Comparison of ENCODE assay signal across 8 cellular contexts in the genomic region with DNA sequence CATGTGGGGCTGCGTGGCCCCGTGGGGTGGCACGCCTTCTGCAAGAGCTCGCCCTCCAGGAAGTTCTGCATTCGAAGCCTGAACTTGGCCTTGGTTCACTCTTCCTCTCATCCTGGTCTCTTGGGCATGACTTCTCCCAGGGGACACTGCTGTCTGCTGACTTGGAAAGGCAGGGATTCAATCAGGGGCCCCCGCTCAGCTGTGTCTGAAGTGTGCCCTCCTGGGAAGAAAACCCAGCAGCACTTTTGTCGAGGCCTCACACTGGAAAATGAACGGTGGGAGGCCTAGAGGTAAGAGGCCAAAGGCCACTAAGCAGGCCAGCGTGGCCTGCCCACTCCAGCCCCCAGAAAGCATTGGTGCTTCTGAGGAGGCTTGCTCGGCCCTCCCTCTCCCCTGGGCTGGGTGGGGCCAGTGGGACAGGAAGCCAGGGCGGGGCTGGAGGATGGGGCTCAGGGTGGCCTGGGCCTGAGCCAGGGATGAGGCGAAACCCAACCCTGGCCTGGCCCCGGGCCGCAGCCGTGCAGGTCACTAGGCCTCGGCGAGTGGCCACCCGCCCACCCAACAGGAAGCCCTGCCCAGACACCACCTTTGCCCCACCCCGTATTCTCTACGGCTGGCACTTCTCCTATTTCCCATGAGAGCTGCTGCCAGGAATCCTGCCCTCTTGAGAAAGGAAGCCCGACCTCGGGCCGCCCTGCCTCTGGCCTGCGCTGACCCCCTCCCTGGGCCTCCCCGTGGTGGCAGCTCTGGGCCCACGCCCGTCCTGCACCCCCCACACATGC.
DNase-seq lines count a peak whose midpoint lies in the region; ATAC-seq and TF ChIP-seq lines count a peak whose summit lies in the region.

No MANE protein-coding gene starts in this region.

- no peak for TF ChIP-seq CTCF in GM12865 (IDR thresholded peaks at IDR 0.05; ENCODE audit: insufficient read depth, low read depth, low read length, missing control alignments)

- no peak overlapping the region for H3K4me3 ChIP-seq in GM12865 (ENCODE audit: low read depth, low read length)
- no peak overlapping the region for H3K4me3 ChIP-seq in skeletal muscle satellite cell (ENCODE audit: low read length)

- H3K9me3 ChIP-seq in skeletal muscle satellite cell (replicated peaks; ENCODE audit: low read length) = no peaks in the 10 kb centered on the region

- H3K27ac Mint-ChIP-seq in activated naive CD4-positive, alpha-beta T cell treated with anti-CD3 and anti-CD28 coated beads, Interleukin-2, amount 50 U/mL, for 24 hours = peak overlapping the region; percentile 82

- H3K4me3 Mint-ChIP-seq in activated naive CD4-positive, alpha-beta T cell treated with anti-CD3 and anti-CD28 coated beads, Interleukin-2, amount 50 U/mL, for 24 hours = peak overlapping the region; percentile 33

- H3K9ac ChIP-seq in skeletal muscle satellite cell (ENCODE audit: low read depth, low read length) = peak overlapping the region; percentile 81

- DNase-seq in GM12865 (ENCODE audit: low read depth) = peak; percentile 54
- DNase-seq in NOMO-1 treated with dmso at 0.1 percent for 144 hours (lab: John Stamatoyannopoulos, UW; ENCODE audit: unreplicated experiment) = peak; percentile 28
- DNase-seq in left ventricle myocardium superior = peak; percentile 93
- no peak for DNase-seq in C1 segment of cervical spinal cord (lab: John Stamatoyannopoulos, UW)
- DNase-seq in DMS53 (lab: John Stamatoyannopoulos, UW) = no peak

- no peaks in the 10 kb centered on the region for H3K9me3 Mint-ChIP-seq in activated naive CD4-positive, alpha-beta T cell treated with anti-CD3 and anti-CD28 coated beads, Interleukin-2, amount 50 U/mL, for 24 hours

- H3K27me3 ChIP-seq in skeletal muscle satellite cell (ENCODE audit: control insufficient read depth, insufficient read depth, low read length) = no peaks in the 10 kb centered on the region

- ATAC-seq in HG02623 (IDR thresholded peaks at IDR 0.05; ENCODE audit: unreplicated experiment) (peak; percentile 69), left ventricle myocardium superior (peak; percentile 58)

- H3K36me3 ChIP-seq in skeletal muscle satellite cell (ENCODE audit: insufficient read depth, low read length) = peaks cover 23% of the 10 kb centered on the region

- intact Hi-C loops in left ventricle myocardium superior (cut with micrococcal nuclease) = loop anchor here (10.0 kb wide), 1 partner anchor 75 kb away; no protein-coding TSS in a partner anchor

- H3K36me3 Mint-ChIP-seq in activated naive CD4-positive, alpha-beta T cell treated with anti-CD3 and anti-CD28 coated beads, Interleukin-2, amount 50 U/mL, for 24 hours = no peaks in the 10 kb centered on the region

- H3K27me3 Mint-ChIP-seq in activated naive CD4-positive, alpha-beta T cell treated with anti-CD3 and anti-CD28 coated beads, Interleukin-2, amount 50 U/mL, for 24 hours = no peaks in the 10 kb centered on the region

- peaks cover 97% of the 10 kb centered on the region for H3K4me1 ChIP-seq in skeletal muscle satellite cell (ENCODE audit: control insufficient read depth, insufficient read depth, low read length)

- H3K4me2 ChIP-seq in skeletal muscle satellite cell (ENCODE audit: low read length) = peak overlapping the region; percentile 23

- peaks cover 58% of the 10 kb centered on the region for H3K4me1 Mint-ChIP-seq in activated naive CD4-positive, alpha-beta T cell treated with anti-CD3 and anti-CD28 coated beads, Interleukin-2, amount 50 U/mL, for 24 hours

Comparison
In these comparisons a context has a peak if more than half of its experiments do, and no peak if none do; other contexts are left out.
1. DNase-seq: peak in GM12865 (single experiment), NOMO-1 treated with dmso at 0.1 percent for 144 hours (single experiment) and left ventricle myocardium superior (single experiment); none in C1 segment of cervical spinal cord (0 of 14) and DMS53 (single experiment).